Comparison of ENCODE assay signal across 27 cellular contexts in the genomic region with DNA sequence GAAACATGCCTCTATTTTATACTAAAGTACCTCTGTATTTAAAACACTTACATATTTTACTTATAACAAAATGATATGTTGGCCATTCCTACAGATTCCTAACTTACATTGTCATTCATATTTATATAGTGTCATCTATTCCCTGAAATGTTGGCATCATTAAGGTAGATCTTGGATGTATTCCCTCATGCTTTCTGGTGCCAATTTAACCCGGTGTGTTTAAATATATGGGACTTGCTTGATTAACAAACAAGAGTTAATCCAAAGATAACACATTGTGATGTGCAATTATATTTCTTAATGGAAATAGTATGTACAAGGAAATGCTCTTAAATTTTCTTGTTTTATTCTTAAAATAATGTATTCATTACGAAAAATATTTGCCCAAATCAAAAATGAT.
"Had no signal": no experiment of that assay in that cellular context is flagged by ENCODE, and none has a peak within 500 bp of the region (broad histone marks: within the 10 kb centered on the region; RNA-seq: fewer than 3 reads in every experiment).

No MANE protein-coding gene starts in this region.

- H3K9me3 Mint-ChIP-seq: nephron; stimulated activated naive B cell treated with anti-CD40 and anti-IgM and Interleukin-4, amounts not matched to agents 10 μg/mL and 1 μg/mL and 100 μg/mL, for 72 hours had no signal

- H3K27ac Mint-ChIP-seq: natural killer cell; nephron; neural progenitor cell; progenitor cell of endocrine pancreas; stimulated activated effector memory CD8-positive, alpha-beta T cell treated with anti-CD3 and anti-CD28 coated beads, Interleukin-12 subunit alpha, Interleukin-12 subunit beta, amount 100 ng/mL, for 72 hours; stimulated activated naive B cell treated with anti-CD40 and anti-IgM and Interleukin-4, amounts not matched to agents 10 μg/mL and 1 μg/mL and 100 μg/mL, for 72 hours; stimulated activated naive CD8-positive, alpha-beta T cell treated with anti-CD3 and anti-CD28 coated beads, Interleukin-15, Interleukin-2, amounts not matched to agents 100 ng/mL and 50 ng/mL, for 24 hours had no signal

- H3K27ac ChIP-seq: neural progenitor cell, pancreas, psoas muscle, right lobe of liver, sigmoid colon, stomach, thoracic aorta, thyroid gland, tibial nerve, upper lobe of left lung, vagina had no signal

- H3K4me1 Mint-ChIP-seq: natural killer cell; nephron; stimulated activated effector memory CD8-positive, alpha-beta T cell treated with anti-CD3 and anti-CD28 coated beads, Interleukin-12 subunit alpha, Interleukin-12 subunit beta, amount 100 ng/mL, for 72 hours; stimulated activated naive B cell treated with anti-CD40 and anti-IgM and Interleukin-4, amounts not matched to agents 10 μg/mL and 1 μg/mL and 100 μg/mL, for 72 hours had no signal

- ATAC-seq: natural killer cell; pancreas; psoas muscle; right cardiac atrium; right lobe of liver; stimulated activated effector memory CD8-positive, alpha-beta T cell treated with anti-CD3 and anti-CD28 coated beads, Interleukin-12 subunit alpha, Interleukin-12 subunit beta, amount 100 ng/mL, for 72 hours; stimulated activated naive B cell treated with anti-CD40 and anti-IgM and Interleukin-4, amounts not matched to agents 10 μg/mL and 1 μg/mL and 100 μg/mL, for 72 hours had no signal

- H3K36me3 Mint-ChIP-seq: natural killer cell; neural progenitor cell; stimulated activated effector memory CD8-positive, alpha-beta T cell treated with anti-CD3 and anti-CD28 coated beads, Interleukin-12 subunit alpha, Interleukin-12 subunit beta, amount 100 ng/mL, for 72 hours; stimulated activated naive B cell treated with anti-CD40 and anti-IgM and Interleukin-4, amounts not matched to agents 10 μg/mL and 1 μg/mL and 100 μg/mL, for 72 hours had no signal

- H3K27me3 Mint-ChIP-seq: progenitor cell of endocrine pancreas; stimulated activated naive B cell treated with anti-CD40 and anti-IgM and Interleukin-4, amounts not matched to agents 10 μg/mL and 1 μg/mL and 100 μg/mL, for 72 hours; stimulated activated naive CD8-positive, alpha-beta T cell treated with anti-CD3 and anti-CD28 coated beads, Interleukin-15, Interleukin-2, amounts not matched to agents 100 ng/mL and 50 ng/mL, for 24 hours had no signal

- DNase-seq: natural killer cell; occipital lobe; pancreas; posterior cingulate gyrus; psoas muscle; right cardiac atrium; right lobe of liver; sigmoid colon; small intestine; stimulated activated CD4-positive, alpha-beta T cell treated with anti-CD3 and anti-CD28 coated beads, Interleukin-15, amount 100 ng/mL, for 24 hours; stimulated activated CD4-positive, alpha-beta T cell treated with anti-CD3 and anti-CD28 coated beads, Interleukin-2, amount 100 ng/mL, for 24 hours; stimulated activated CD4-positive, alpha-beta T cell treated with anti-CD3 and anti-CD28 coated beads, Interleukin-2, amount 100 ng/mL, for 48 hours; stimulated activated CD4-positive, alpha-beta T cell treated with anti-CD3 and anti-CD28 coated beads, Interleukin-4, amount 100 ng/mL, for 24 hours; stimulated activated naive B cell treated with anti-CD40 and anti-IgM and Interleukin-4, amounts not matched to agents 10 μg/mL and 1 μg/mL and 100 μg/mL, for 72 hours; stimulated activated naive CD4-positive, alpha-beta T cell treated with Interleukin-2 at 50 U/mL for 16 hours; stomach; thyroid gland; trophoblast cell; upper lobe of left lung had no signal

- H3K4me3 Mint-ChIP-seq: natural killer cell; nephron; neural progenitor cell; stimulated activated effector memory CD8-positive, alpha-beta T cell treated with anti-CD3 and anti-CD28 coated beads, Interleukin-12 subunit alpha, Interleukin-12 subunit beta, amount 100 ng/mL, for 72 hours; stimulated activated naive B cell treated with anti-CD40 and anti-IgM and Interleukin-4, amounts not matched to agents 10 μg/mL and 1 μg/mL and 100 μg/mL, for 72 hours; stimulated activated naive CD8-positive, alpha-beta T cell treated with anti-CD3 and anti-CD28 coated beads, Interleukin-15, Interleukin-2, amounts not matched to agents 100 ng/mL and 50 ng/mL, for 24 hours had no signal
